17 cellular contexts compared by ENCODE assay signal in genomic region chr22:38423512-38424503, GRCh38. TPM values are rescaled to one million over a fixed set of nuclear protein-coding genes. Genes with fewer than 3 reads are reported as not detected.
DNase-seq lines count a peak whose midpoint lies in the region; ATAC-seq and TF ChIP-seq lines count a peak whose summit lies in the region.
"Had no signal": no experiment of that assay in that cellular context is flagged by ENCODE, and none has a peak within 500 bp of the region (broad histone marks: within the 10 kb centered on the region; RNA-seq: fewer than 3 reads in every experiment).

No MANE protein-coding gene starts in this region.

- no peaks in the 10 kb centered on the region for H3K9me3 ChIP-seq in ascending aorta
- H3K9me3 ChIP-seq: sigmoid colon, testis had no signal

- H3K27ac ChIP-seq in angular gyrus (ENCODE audit: low read depth, low read length) (peak overlapping the region; percentile 38), ascending aorta (no peak overlapping the region)
- H3K27ac ChIP-seq: sigmoid colon, testis had no signal

- TF ChIP-seq RAD21 in Ishikawa (IDR thresholded peaks at IDR 0.05; ENCODE audit: low read depth), result no peak

- no peak overlapping the region for H3K27ac Mint-ChIP-seq in Calu3 (ENCODE audit: unreplicated experiment)
- H3K27ac Mint-ChIP-seq: activated B cell treated with CpG ODN at 0.5 μM for 24 hours, immature natural killer cell had no signal

- BruUV-seq in Calu3 (replicated peaks; lab: Mats Ljungman, UMichigan), result no TSS peak

- no peak for TF ChIP-seq CTCF in Calu3 (IDR thresholded peaks at IDR 0.05; ENCODE audit: unreplicated experiment)
- no peak for TF ChIP-seq CTCF in ascending aorta (IDR thresholded peaks at IDR 0.05)

- H3K4me1 Mint-ChIP-seq in Calu3 (ENCODE audit: low read depth, unreplicated experiment), result peaks cover 9% of the 10 kb centered on the region
- H3K4me1 Mint-ChIP-seq: activated B cell treated with CpG ODN at 0.5 μM for 24 hours, immature natural killer cell had no signal

- H3K4me1 ChIP-seq in ascending aorta, result no peaks in the 10 kb centered on the region
- H3K4me1 ChIP-seq: sigmoid colon, testis had no signal

- H3K27me3 ChIP-seq in ascending aorta, result no peaks in the 10 kb centered on the region
- H3K27me3 ChIP-seq: sigmoid colon, testis had no signal

- CTCF ChIA-PET in Calu3 (lab: Charles Lee), result interaction anchor here (0.6 kb wide), 3 partner anchors 18 to 242 kb away, joined by 3 to 4 read pairs (median 4); no protein-coding TSS in a partner anchor

- H3K27me3 Mint-ChIP-seq in Calu3 (ENCODE audit: unreplicated experiment), result peaks cover 10% of the 10 kb centered on the region
- H3K27me3 Mint-ChIP-seq: activated B cell treated with CpG ODN at 0.5 μM for 24 hours had no signal

- DNase-seq in Calu3 (peak; percentile 16), left kidney (ENCODE audit: low read depth, low spot score) (peak; percentile 24), DMS 273 treated with DMSO at 0.1 percent for 48 hours (lab: John Stamatoyannopoulos, UW) (no peak), ascending aorta (ENCODE audit: low spot score in 2 of 2) (no peak)
- DNase-seq: activated B cell treated with CpG ODN at 0.5 μM for 24 hours; GOT3; immature natural killer cell; NCI-H446 treated with DMSO at 0.1 percent for 48 hours; sigmoid colon; stimulated activated CD4-positive, alpha-beta T cell treated with anti-CD3 and anti-CD28 coated beads, Interleukin-2, amount 100 ng/mL, for 48 hours; SW 1271; testis had no signal

- no peaks in the 10 kb centered on the region for H3K36me3 ChIP-seq in ascending aorta
- H3K36me3 ChIP-seq: sigmoid colon had no signal

- H3K36me3 Mint-ChIP-seq in Calu3 (ENCODE audit: insufficient read depth, unreplicated experiment), result no peaks in the 10 kb centered on the region
- H3K36me3 Mint-ChIP-seq: immature natural killer cell had no signal

- no peak for TF ChIP-seq EP300 in Ishikawa (IDR thresholded peaks at IDR 0.05; ENCODE audit: borderline replicate concordance)

- no peak for ATAC-seq in HG03520 (IDR thresholded peaks at IDR 0.05; ENCODE audit: unreplicated experiment)
- ATAC-seq in GM19324 (IDR thresholded peaks at IDR 0.05; ENCODE audit: low FRiP score, unreplicated experiment), result no peak

- no peak overlapping the region for H3K4me3 Mint-ChIP-seq in Calu3 (ENCODE audit: low read depth, unreplicated experiment)
- H3K4me3 Mint-ChIP-seq: activated B cell treated with CpG ODN at 0.5 μM for 24 hours, immature natural killer cell had no signal

- intact Hi-C loops in Calu3 (cut with micrococcal nuclease; ENCODE audit: unreplicated experiment), result no loop called here
- intact Hi-C loops in ascending aorta (cut with DNase I), result no loop called here

- H3K9me3 Mint-ChIP-seq in Calu3 (ENCODE audit: low read depth, unreplicated experiment), result no peaks in the 10 kb centered on the region
- H3K9me3 Mint-ChIP-seq: activated B cell treated with CpG ODN at 0.5 μM for 24 hours had no signal

- H3K4me3 ChIP-seq in ascending aorta, result no peak overlapping the region
- H3K4me3 ChIP-seq: sigmoid colon, testis had no signal

TF ChIP-seq in Ishikawa, 13 proteins besides CTCF, POLR2A, EP300 and RAD21:
- TF ChIP-seq TCF12 (IDR thresholded peaks at IDR 0.05; ENCODE audit: low read depth), result no peak
- peak; percentile 44; the same call in 1 of the 2 replicates for TF ChIP-seq ZBTB7A (IDR thresholded peaks at IDR 0.05; ENCODE audit: low read depth)
- peak; percentile 56; the same call in 1 of the 2 replicates for TF ChIP-seq CEBPB (IDR thresholded peaks at IDR 0.05)

RNA-seq across cellular contexts. Expression of gene KCNJ4, which starts 31.2 kb away (rescaled TPM):
- total RNA-seq in Calu3 (2022), result not detected in 2 replicates
- not detected for total RNA-seq in ascending aorta
- total RNA-seq: activated B cell treated with CpG ODN at 0.5 μM for 24 hours, endothelial cell of umbilical vein, sigmoid colon had no signal

RNA-seq across cellular contexts. Expression of gene KDELR3, which starts 44.1 kb away (rescaled TPM):
- 16.1 and 18.7 TPM in 2 replicates for total RNA-seq in Calu3 (2022)
- 11.8 TPM for total RNA-seq in ascending aorta
- total RNA-seq: activated B cell treated with CpG ODN at 0.5 μM for 24 hours had no signal

Comparison
In these comparisons a context has a peak if more than half of its experiments do, and no peak if none do; other contexts are left out.
1. DNase-seq: peak in Calu3 (single experiment) and left kidney (single experiment); none in DMS 273 treated with DMSO at 0.1 percent for 48 hours (single experiment) and ascending aorta (0 of 2).